3 cellular contexts compared by ENCODE assay signal in the genomic region with DNA sequence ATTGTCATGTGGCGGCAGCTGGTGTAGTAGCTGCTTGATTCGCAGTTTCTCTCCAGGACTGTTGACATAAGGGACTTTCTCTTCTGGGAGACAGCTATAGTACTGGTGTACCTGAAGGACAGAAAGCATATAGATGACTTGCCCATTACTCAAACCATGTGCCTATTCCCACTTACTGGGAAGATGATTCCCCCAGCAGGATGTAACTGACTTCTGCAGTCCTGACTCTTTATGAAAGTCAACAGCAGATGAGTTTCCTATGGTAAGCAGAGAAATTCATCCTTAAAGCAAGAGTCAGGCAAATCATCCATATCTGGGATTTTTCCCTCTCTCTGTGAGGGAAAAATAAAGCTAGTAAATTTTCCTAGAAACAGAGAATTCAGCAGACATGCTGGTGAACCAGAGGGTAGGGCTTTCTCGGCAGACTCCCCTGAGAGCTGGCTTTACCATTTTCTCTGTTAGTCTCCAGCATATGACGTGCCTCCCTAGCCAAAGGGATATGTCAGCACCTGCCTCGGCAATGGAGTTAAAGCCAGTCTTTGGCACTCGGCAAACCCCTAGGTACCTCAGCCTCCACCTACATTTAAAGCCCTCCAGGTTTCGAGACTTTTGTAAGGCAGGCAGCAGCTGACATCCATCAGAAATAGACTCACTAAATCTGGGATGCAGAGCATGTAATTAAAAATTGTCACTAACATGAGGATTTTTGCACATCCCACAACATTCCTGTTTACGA.
TF ChIP-seq lines count a peak whose summit lies in the region.

No MANE protein-coding gene starts in this region.

TF ChIP-seq in HEK293, 187 proteins besides CTCF, POLR2A, EP300 and RAD21 (continued from another document):
- TF ChIP-seq, protein P1, sequence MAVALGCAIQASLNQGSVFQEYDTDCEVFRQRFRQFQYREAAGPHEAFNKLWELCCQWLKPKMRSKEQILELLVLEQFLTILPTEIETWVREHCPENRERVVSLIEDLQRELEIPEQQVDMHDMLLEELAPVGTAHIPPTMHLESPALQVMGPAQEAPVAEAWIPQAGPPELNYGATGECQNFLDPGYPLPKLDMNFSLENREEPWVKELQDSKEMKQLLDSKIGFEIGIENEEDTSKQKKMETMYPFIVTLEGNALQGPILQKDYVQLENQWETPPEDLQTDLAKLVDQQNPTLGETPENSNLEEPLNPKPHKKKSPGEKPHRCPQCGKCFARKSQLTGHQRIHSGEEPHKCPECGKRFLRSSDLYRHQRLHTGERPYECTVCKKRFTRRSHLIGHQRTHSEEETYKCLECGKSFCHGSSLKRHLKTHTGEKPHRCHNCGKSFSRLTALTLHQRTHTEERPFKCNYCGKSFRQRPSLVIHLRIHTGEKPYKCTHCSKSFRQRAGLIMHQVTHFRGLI (tag by site-specific recombination; IDR thresholded peaks at IDR 0.05) = no peak
- no peak for TF ChIP-seq ZNF211 (tag by site-specific recombination; IDR thresholded peaks at IDR 0.05; ENCODE audit: low read depth)

TF ChIP-seq in GM12878, 131 proteins besides CTCF, POLR2A, EP300 and RAD21 (continued from another document):
- TF ChIP-seq, protein P2, sequence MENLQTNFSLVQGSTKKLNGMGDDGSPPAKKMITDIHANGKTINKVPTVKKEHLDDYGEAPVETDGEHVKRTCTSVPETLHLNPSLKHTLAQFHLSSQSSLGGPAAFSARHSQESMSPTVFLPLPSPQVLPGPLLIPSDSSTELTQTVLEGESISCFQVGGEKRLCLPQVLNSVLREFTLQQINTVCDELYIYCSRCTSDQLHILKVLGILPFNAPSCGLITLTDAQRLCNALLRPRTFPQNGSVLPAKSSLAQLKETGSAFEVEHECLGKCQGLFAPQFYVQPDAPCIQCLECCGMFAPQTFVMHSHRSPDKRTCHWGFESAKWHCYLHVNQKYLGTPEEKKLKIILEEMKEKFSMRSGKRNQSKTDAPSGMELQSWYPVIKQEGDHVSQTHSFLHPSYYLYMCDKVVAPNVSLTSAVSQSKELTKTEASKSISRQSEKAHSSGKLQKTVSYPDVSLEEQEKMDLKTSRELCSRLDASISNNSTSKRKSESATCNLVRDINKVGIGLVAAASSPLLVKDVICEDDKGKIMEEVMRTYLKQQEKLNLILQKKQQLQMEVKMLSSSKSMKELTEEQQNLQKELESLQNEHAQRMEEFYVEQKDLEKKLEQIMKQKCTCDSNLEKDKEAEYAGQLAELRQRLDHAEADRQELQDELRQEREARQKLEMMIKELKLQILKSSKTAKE (IDR thresholded peaks at IDR 0.05; ENCODE audit: low read depth, poor library complexity, severe bottlenecking) = no peak
- TF ChIP-seq BRCA1 (IDR thresholded peaks at IDR 0.05; ENCODE audit: low read depth, low read length) = no peak
- TF ChIP-seq IKZF2 (IDR thresholded peaks at IDR 0.05) = 0 out of 4 replicates have a peak, but pooled peaks of 1 of the 2 experiments have one; percentile 50

TF ChIP-seq in HEK293T, 16 proteins besides CTCF, POLR2A, EP300 and RAD21 (continued from another document):
- no peak for TF ChIP-seq FOXK2 (IDR thresholded peaks at IDR 0.05)
- TF ChIP-seq NFRKB (IDR thresholded peaks at IDR 0.05) = no peak
- TF ChIP-seq ARNT (IDR thresholded peaks at IDR 0.05) = no peak
- no peak for TF ChIP-seq SUZ12 (IDR thresholded peaks at IDR 0.05)
- TF ChIP-seq BHLHE40 (IDR thresholded peaks at IDR 0.05; ENCODE audit: borderline replicate concordance) = no peak
- TF ChIP-seq ELF4 (IDR thresholded peaks at IDR 0.05) = no peak
- TF ChIP-seq LEF1 (IDR thresholded peaks at IDR 0.05; ENCODE audit: borderline replicate concordance) = no peak
- TF ChIP-seq FOXA1 (IDR thresholded peaks at IDR 0.05) = no peak
- no peak for TF ChIP-seq SP1 (IDR thresholded peaks at IDR 0.05)
- TF ChIP-seq ZNF384 (IDR thresholded peaks at IDR 0.05) = no peak
- TF ChIP-seq CTBP1 (IDR thresholded peaks at IDR 0.05; ENCODE audit: borderline replicate concordance) = no peak
- TF ChIP-seq FOXM1 (IDR thresholded peaks at IDR 0.05; ENCODE audit: borderline replicate concordance) = no peak
